Comparison of ENCODE assay signal across 19 cellular contexts in the genomic region with DNA sequence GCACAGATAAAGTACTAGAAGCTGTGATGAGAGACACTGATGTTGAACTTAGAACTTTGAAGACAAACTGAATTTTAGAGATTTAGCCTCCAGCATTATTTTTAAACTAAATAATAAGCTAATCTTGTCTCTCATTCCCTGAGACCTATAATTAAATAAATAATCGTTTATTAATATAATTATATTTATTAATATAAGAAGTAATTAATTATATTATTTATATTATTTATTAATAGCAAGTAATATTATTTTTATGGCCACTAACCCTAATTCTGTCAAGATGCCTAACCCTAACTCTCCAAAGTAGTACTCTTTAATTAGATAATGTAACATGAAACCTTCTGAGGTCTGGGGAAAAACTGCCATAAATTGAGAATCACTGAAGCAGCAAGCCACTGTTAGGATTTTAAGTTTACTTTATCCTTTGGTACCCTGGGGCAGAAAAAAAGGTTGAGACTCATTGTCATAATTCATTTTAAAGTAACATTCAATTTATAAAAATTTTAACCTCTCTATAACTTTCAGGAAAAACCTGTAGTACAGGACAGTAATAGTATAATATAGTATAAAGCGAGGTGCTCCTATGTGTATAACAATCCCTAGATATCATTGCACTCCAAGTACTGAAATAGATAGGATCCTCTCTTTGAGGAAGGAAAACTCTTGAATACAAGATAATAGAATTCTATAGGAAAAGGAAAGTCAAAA.
A peak's percentile ranks its signal among the peaks of the same experiment; 100 is the strongest.
DNase-seq lines count a peak whose midpoint lies in the region; ATAC-seq and TF ChIP-seq lines count a peak whose summit lies in the region.
"Had no signal": no experiment of that assay in that cellular context is flagged by ENCODE, and none has a peak within 500 bp of the region (broad histone marks: within the 10 kb centered on the region; RNA-seq: fewer than 3 reads in every experiment).

No MANE protein-coding gene starts in this region.

- no peaks in the 10 kb centered on the region for H3K9me3 ChIP-seq in left ventricle myocardium inferior (replicated peaks)
- H3K9me3 ChIP-seq: prostate gland, upper lobe of right lung had no signal

- DNase-seq in left ventricle myocardium superior (no peak), left ventricle myocardium inferior (no peak), left colon (no peak), nephron progenitor cell (no peak), NCI-H2196 (lab: John Stamatoyannopoulos, UW; ENCODE audit: unreplicated experiment) (no peak), NCI-H2029 (lab: John Stamatoyannopoulos, UW) (no peak)
- DNase-seq in activated naive CD4-positive, alpha-beta T cell treated with Interleukin-2 at 50 U/mL for 16 hours = no peak
- DNase-seq: activated CD4-positive, alpha-beta T cell treated with anti-CD3 and anti-CD28 coated beads for 36 hours; activated gamma-delta T cell treated with Interleukin-2 at 50 U/mL for 16 hours; glutamatergic neuron; kidney; stimulated activated CD4-positive, alpha-beta T cell treated with anti-CD3 and anti-CD28 coated beads, Interleukin-2, amount 100 ng/mL, for 24 hours; T-cell; upper lobe of right lung had no signal

- H3K9me3 Mint-ChIP-seq in nephron progenitor cell = no peaks in the 10 kb centered on the region
- H3K9me3 Mint-ChIP-seq: T-cell had no signal

- no peak overlapping the region for H3K27ac ChIP-seq in left ventricle myocardium inferior (replicated peaks)
- 0 out of 2 replicates have a peak overlapping the region, but pooled peaks have one; percentile 24 for H3K27ac ChIP-seq in VCaP
- H3K27ac ChIP-seq: brain microvascular endothelial cell, prostate gland, skin epidermis, upper lobe of right lung had no signal

- no peak overlapping the region for H3K27ac Mint-ChIP-seq in nephron progenitor cell
- H3K27ac Mint-ChIP-seq: activated CD4-positive, alpha-beta T cell treated with anti-CD3 and anti-CD28 coated beads for 36 hours; T-cell had no signal

- H3K4me1 ChIP-seq in left ventricle myocardium inferior = peaks cover 10% of the 10 kb centered on the region
- H3K4me1 ChIP-seq: prostate gland, upper lobe of right lung had no signal

- H3K27me3 Mint-ChIP-seq in nephron progenitor cell (ENCODE audit: low read depth, poor library complexity) = no peaks in the 10 kb centered on the region

- H3K4me3 ChIP-seq in left ventricle myocardium inferior = no peak overlapping the region
- H3K4me3 ChIP-seq: GM12878, prostate gland, skin epidermis, upper lobe of right lung had no signal

- intact Hi-C loops in left ventricle myocardium superior (cut with micrococcal nuclease) = loop anchor here (5.0 to 10.0 kb wide), 2 partner anchors 542 to 569 kb away; no protein-coding TSS in a partner anchor
- intact Hi-C loops in left ventricle myocardium inferior (cut with micrococcal nuclease) = loop anchor here (2.0 kb wide), 1 partner anchor 543 kb away; no protein-coding TSS in a partner anchor
- intact Hi-C loops in left colon (cut with DNase I, micrococcal nuclease) = loop anchor here (2.0 to 10.0 kb wide), 3 partner anchors 539 to 569 kb away; no protein-coding TSS in a partner anchor

- no peaks in the 10 kb centered on the region for H3K36me3 ChIP-seq in left ventricle myocardium inferior
- H3K36me3 ChIP-seq: brain microvascular endothelial cell, prostate gland, upper lobe of right lung had no signal

- no peak for TF ChIP-seq CTCF in left ventricle myocardium inferior (IDR thresholded peaks at IDR 0.05; ENCODE audit: borderline replicate concordance)
- TF ChIP-seq CTCF in VCaP (conservative IDR thresholded peaks at IDR 0.05) = no peak
- TF ChIP-seq CTCF in nephron progenitor cell (IDR thresholded peaks at IDR 0.05) = no peak

- peaks cover 19% of the 10 kb centered on the region for H3K4me1 Mint-ChIP-seq in nephron progenitor cell
- H3K4me1 Mint-ChIP-seq: activated CD4-positive, alpha-beta T cell treated with anti-CD3 and anti-CD28 coated beads for 36 hours; T-cell had no signal

- ATAC-seq in left ventricle myocardium superior (peak; percentile 24), left colon (peak; percentile 39)

- peaks cover 4% of the 10 kb centered on the region for H3K36me3 Mint-ChIP-seq in nephron progenitor cell (ENCODE audit: low read depth)
- H3K36me3 Mint-ChIP-seq: T-cell had no signal

- no peaks in the 10 kb centered on the region for H3K27me3 ChIP-seq in left ventricle myocardium inferior (ENCODE audit: low read depth)
- H3K27me3 ChIP-seq: brain microvascular endothelial cell, upper lobe of right lung had no signal

- H3K4me3 Mint-ChIP-seq in nephron progenitor cell = no peak overlapping the region
- H3K4me3 Mint-ChIP-seq: activated CD4-positive, alpha-beta T cell treated with anti-CD3 and anti-CD28 coated beads for 36 hours; T-cell had no signal
